1 cellular context compared by ENCODE assay signal in the genomic region with DNA sequence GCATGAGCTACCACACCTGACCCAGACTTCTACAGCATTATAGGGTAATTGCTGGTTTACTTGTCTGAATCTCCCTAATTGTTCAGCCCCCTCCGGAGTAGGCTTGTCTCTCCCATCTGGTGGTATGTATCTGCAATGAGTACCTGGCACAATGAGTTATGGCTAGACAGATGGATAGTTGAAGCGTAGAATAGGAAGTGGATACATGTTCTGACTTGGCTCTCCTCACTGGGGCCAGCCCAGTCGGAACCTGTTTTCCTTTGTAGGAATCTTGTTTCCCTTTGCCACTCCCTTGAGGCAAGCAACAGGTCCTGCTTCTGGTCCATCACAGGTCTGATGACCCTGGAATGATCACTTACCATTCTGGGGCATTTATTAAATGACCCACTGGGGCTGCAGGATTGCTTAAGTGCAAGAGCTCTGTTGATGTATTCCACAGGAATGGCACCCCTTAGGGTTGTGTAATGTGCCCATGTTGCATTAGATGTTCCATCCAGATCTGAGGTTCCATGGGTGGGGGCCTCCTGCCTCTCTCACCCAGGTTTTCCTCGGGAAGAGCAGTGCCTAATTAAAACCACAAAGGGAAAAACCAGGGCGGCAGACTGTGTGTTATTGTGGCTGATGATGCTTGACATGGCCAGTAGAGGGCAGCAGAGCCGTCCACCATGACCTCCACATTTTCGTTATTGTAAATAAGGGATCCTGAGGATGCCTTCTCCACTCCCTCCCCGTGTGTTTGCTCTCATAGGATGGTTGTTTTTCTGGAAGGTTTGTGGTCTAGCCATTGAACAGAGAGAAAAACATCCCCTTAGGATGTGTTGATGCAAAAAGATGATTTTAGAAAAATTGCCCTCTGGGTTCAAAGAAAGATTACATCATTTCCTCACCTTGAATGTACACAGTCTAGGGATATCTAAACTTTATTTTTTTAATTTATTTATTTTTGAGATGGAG.
TF ChIP-seq lines count a peak whose summit lies in the region.

No MANE protein-coding gene starts in this region.

TF ChIP-seq in neural cell, 6 proteins besides CTCF, POLR2A, EP300 and RAD21 (continued from another document):
- TF ChIP-seq, protein P1, sequence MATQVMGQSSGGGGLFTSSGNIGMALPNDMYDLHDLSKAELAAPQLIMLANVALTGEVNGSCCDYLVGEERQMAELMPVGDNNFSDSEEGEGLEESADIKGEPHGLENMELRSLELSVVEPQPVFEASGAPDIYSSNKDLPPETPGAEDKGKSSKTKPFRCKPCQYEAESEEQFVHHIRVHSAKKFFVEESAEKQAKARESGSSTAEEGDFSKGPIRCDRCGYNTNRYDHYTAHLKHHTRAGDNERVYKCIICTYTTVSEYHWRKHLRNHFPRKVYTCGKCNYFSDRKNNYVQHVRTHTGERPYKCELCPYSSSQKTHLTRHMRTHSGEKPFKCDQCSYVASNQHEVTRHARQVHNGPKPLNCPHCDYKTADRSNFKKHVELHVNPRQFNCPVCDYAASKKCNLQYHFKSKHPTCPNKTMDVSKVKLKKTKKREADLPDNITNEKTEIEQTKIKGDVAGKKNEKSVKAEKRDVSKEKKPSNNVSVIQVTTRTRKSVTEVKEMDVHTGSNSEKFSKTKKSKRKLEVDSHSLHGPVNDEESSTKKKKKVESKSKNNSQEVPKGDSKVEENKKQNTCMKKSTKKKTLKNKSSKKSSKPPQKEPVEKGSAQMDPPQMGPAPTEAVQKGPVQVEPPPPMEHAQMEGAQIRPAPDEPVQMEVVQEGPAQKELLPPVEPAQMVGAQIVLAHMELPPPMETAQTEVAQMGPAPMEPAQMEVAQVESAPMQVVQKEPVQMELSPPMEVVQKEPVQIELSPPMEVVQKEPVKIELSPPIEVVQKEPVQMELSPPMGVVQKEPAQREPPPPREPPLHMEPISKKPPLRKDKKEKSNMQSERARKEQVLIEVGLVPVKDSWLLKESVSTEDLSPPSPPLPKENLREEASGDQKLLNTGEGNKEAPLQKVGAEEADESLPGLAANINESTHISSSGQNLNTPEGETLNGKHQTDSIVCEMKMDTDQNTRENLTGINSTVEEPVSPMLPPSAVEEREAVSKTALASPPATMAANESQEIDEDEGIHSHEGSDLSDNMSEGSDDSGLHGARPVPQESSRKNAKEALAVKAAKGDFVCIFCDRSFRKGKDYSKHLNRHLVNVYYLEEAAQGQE (IDR thresholded peaks at IDR 0.05; ENCODE audit: borderline replicate concordance), result no peak
- TF ChIP-seq MXI1 (conservative IDR thresholded peaks at IDR 0.05; ENCODE audit: poor library complexity, severe bottlenecking) (no peak), POLR2AphosphoS5 (IDR thresholded peaks at IDR 0.05) (no peak), EZH2 (IDR thresholded peaks at IDR 0.05; ENCODE audit: borderline replicate concordance, insufficient read depth, low read length, poor library complexity, severe bottlenecking) (no peak), TAF1 (IDR thresholded peaks at IDR 0.05; ENCODE audit: low read depth) (no peak)
